Comparison of ENCODE assay signal across 20 cellular contexts in the genomic region with DNA sequence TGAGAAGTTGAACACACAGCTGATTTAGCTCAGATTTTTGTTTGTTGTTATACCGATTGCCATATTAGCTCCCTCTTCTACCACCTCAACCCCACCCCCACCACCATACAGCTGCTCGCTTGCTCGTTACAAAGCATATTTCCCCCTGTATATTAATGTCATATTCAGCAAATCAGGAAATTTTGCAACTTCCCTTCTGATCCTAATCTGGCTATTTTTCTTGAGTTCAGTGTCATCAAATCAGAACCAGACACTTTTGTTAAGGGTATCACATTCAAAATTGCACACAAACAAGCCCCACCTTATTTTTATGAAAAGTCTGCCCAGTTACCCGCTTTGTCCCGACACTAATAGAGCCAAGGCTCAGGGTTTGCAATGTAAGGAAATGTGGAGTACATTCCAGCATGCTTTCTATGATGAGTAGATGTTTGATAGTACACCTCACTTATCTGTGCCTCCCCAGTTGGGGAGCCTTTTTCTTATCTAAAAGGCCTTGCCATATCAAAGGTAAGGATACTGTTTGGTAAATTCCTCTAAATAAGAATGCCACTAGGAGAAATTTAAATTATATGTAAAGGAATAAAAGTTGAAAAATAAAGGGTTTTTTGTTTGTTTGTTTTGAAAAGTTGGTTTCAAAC.
DNase-seq lines count a peak whose midpoint lies in the region; ATAC-seq, FAIRE-seq and TF ChIP-seq lines count a peak whose summit lies in the region.
"Had no signal": no experiment of that assay in that cellular context is flagged by ENCODE, and none has a peak within 500 bp of the region (broad histone marks: within the 10 kb centered on the region; RNA-seq: fewer than 3 reads in every experiment).

No MANE protein-coding gene starts in this region.

- H3K36me3 Mint-ChIP-seq in activated naive CD8-positive, alpha-beta T cell treated with anti-CD3 and anti-CD28 coated beads for 36 hours, result no peaks in the 10 kb centered on the region

- no peaks in the 10 kb centered on the region for H3K4me1 Mint-ChIP-seq in activated naive CD8-positive, alpha-beta T cell treated with anti-CD3 and anti-CD28 coated beads for 36 hours
- H3K4me1 Mint-ChIP-seq: activated CD4-positive, alpha-beta T cell treated with anti-CD3 and anti-CD28 coated beads, Interleukin-2, amount 10 ng/mL, durations not matched to agents 7 days and 5 days; B cell had no signal

- intact Hi-C loops in psoas muscle (cut with DNase I) (no loop called here), kidney (cut with DNase I) (no loop called here)

- H3K9ac ChIP-seq in BLaER1 treated with 17β-estradiol and CSF1 and Interleukin-3, amounts not matched to agents 10 nM and 100 nM, result peak overlapping the region in 9 of 11 experiments; percentile 52 to 83 (median 72); a peak in 17 of 22 replicates
- no peak overlapping the region for H3K9ac ChIP-seq in kidney (ENCODE audit: low read length in 2 of 2)

- H3K27ac ChIP-seq in BLaER1 treated with 17β-estradiol and CSF1 and Interleukin-3, amounts not matched to agents 10 nM and 100 nM, result peak overlapping the region; percentile 19 to 98 (median 87); a peak in 21 of 22 replicates
- H3K27ac ChIP-seq in epithelial cell of prostate, result peak overlapping the region; percentile 43
- H3K27ac ChIP-seq in psoas muscle, result peak overlapping the region; percentile 12
- peak overlapping the region in 1 of 2 donors; percentile 8 for H3K27ac ChIP-seq in kidney (ENCODE audit: low read depth in 2 of 2, low read length in 2 of 2)
- H3K27ac ChIP-seq: body of pancreas, neutrophil, thoracic aorta had no signal

- DNase-seq in NCI-H226 (peak; percentile 67), epithelial cell of prostate (ENCODE audit: low read depth, low spot score) (no peak), psoas muscle (no peak), NCI-H69 (lab: John Stamatoyannopoulos, UW) (no peak), kidney (no peak)
- no peak for DNase-seq in activated naive CD8-positive, alpha-beta T cell treated with anti-CD3 and anti-CD28 coated beads for 36 hours
- DNase-seq: activated CD4-positive, alpha-beta T cell treated with anti-CD3 and anti-CD28 coated beads, Interleukin-2, amount 10 ng/mL, durations not matched to agents 7 days and 5 days; activated naive CD4-positive, alpha-beta T cell treated with Interleukin-2 at 50 U/mL for 16 hours; body of pancreas; NCI-H1048; NCI-H2081 treated with DMSO at 0.1 percent for 48 hours; small intestine had no signal

- H3K9me3 Mint-ChIP-seq in activated naive CD8-positive, alpha-beta T cell treated with anti-CD3 and anti-CD28 coated beads for 36 hours, result peaks cover 2% of the 10 kb centered on the region
- H3K9me3 Mint-ChIP-seq: activated CD4-positive, alpha-beta T cell treated with anti-CD3 and anti-CD28 coated beads, Interleukin-2, amount 10 ng/mL, durations not matched to agents 7 days and 5 days had no signal

- no peak overlapping the region for H3K27ac Mint-ChIP-seq in activated naive CD8-positive, alpha-beta T cell treated with anti-CD3 and anti-CD28 coated beads for 36 hours
- H3K27ac Mint-ChIP-seq: activated CD4-positive, alpha-beta T cell treated with anti-CD3 and anti-CD28 coated beads, Interleukin-2, amount 10 ng/mL, durations not matched to agents 7 days and 5 days; B cell had no signal

- FAIRE-seq in kidney (lab: Jason Lieb, UNC), result no peak
- FAIRE-seq: G401.6, GM12878 had no signal

- ATAC-seq in psoas muscle (no peak), GM18870 (IDR thresholded peaks at IDR 0.05; ENCODE audit: unreplicated experiment) (no peak)
- ATAC-seq: body of pancreas had no signal

- H3K27me3 ChIP-seq in BLaER1 treated with 17β-estradiol and CSF1 and Interleukin-3, amounts not matched to agents 10 nM and 100 nM, result no peaks in the 10 kb centered on the region
- H3K27me3 ChIP-seq in psoas muscle (ENCODE audit: insufficient read depth in 3 of 3, low read length in 2 of 3), result no peaks in the 10 kb centered on the region
- H3K27me3 ChIP-seq: body of pancreas had no signal

- peak overlapping the region in 4 of 10 experiments; percentile 8 to 20 (median 14); a peak in 3 of 20 replicates for H3K4me3 ChIP-seq in BLaER1 treated with 17β-estradiol and CSF1 and Interleukin-3, amounts not matched to agents 10 nM and 100 nM
- H3K4me3 ChIP-seq in psoas muscle (no peak overlapping the region), kidney (ENCODE audit: low read length in 2 of 2) (no peak overlapping the region)
- H3K4me3 ChIP-seq: body of pancreas, GM12878, thoracic aorta had no signal

- TF ChIP-seq CTCF in psoas muscle (IDR thresholded peaks at IDR 0.05) (no peak), kidney (IDR thresholded peaks at IDR 0.05; ENCODE audit: borderline replicate concordance, extremely low read depth, insufficient read depth) (no peak)

- peaks cover 14% of the 10 kb centered on the region for H3K27me3 Mint-ChIP-seq in activated naive CD8-positive, alpha-beta T cell treated with anti-CD3 and anti-CD28 coated beads for 36 hours

- peaks cover 0 to 39% (median 6%) of the 10 kb centered on the region in 11 experiments; a peak in 12 of 22 replicates for H3K9me3 ChIP-seq in BLaER1 treated with 17β-estradiol and CSF1 and Interleukin-3, amounts not matched to agents 10 nM and 100 nM (replicated peaks in 1 of 11)
- no peaks in the 10 kb centered on the region for H3K9me3 ChIP-seq in psoas muscle
- H3K9me3 ChIP-seq in kidney (ENCODE audit: control insufficient read depth in 1 of 2, low read length in 2 of 2), result no peaks in the 10 kb centered on the region
- H3K9me3 ChIP-seq: body of pancreas, neutrophil, thoracic aorta had no signal

- no peak overlapping the region for H3K4me3 Mint-ChIP-seq in activated naive CD8-positive, alpha-beta T cell treated with anti-CD3 and anti-CD28 coated beads for 36 hours
- H3K4me3 Mint-ChIP-seq: activated CD4-positive, alpha-beta T cell treated with anti-CD3 and anti-CD28 coated beads, Interleukin-2, amount 10 ng/mL, durations not matched to agents 7 days and 5 days; B cell; mesothelial cell of epicardium had no signal

- 64 to 70% (median 69%) methylated on average over 5 of the region's 5 CpGs for WGBS in psoas muscle, 3 donors

- peak overlapping the region; percentile 7 to 83 (median 71); a peak in 21 of 22 replicates for H3K4me2 ChIP-seq in BLaER1 treated with 17β-estradiol and CSF1 and Interleukin-3, amounts not matched to agents 10 nM and 100 nM

- no peaks in the 10 kb centered on the region for H4K20me1 ChIP-seq in BLaER1 treated with 17β-estradiol and CSF1 and Interleukin-3, amounts not matched to agents 10 nM and 100 nM

- H3K4me1 ChIP-seq in BLaER1 treated with 17β-estradiol and CSF1 and Interleukin-3, amounts not matched to agents 10 nM and 100 nM, result peaks cover 6 to 89% (median 72%) of the 10 kb centered on the region in 10 experiments
- H3K4me1 ChIP-seq in psoas muscle, result peaks cover 31% of the 10 kb centered on the region
- peaks cover 3 to 11% of the 10 kb centered on the region in 2 donors for H3K4me1 ChIP-seq in kidney (ENCODE audit: control insufficient read depth in 1 of 2, insufficient read depth in 1 of 2, low read depth in 1 of 2, low read length in 2 of 2)
- H3K4me1 ChIP-seq: body of pancreas had no signal

- no peaks in the 10 kb centered on the region for H3K36me3 ChIP-seq in BLaER1 treated with 17β-estradiol and CSF1 and Interleukin-3, amounts not matched to agents 10 nM and 100 nM
- no peaks in the 10 kb centered on the region for H3K36me3 ChIP-seq in psoas muscle (ENCODE audit: insufficient read depth in 1 of 2, low read depth in 1 of 2)
- H3K36me3 ChIP-seq in kidney (ENCODE audit: control insufficient read depth in 1 of 2, insufficient read depth in 2 of 2, low read length in 2 of 2), result no peaks in the 10 kb centered on the region
- H3K36me3 ChIP-seq: neutrophil, thoracic aorta had no signal

Comparison
In these comparisons a context has a peak if more than half of its experiments do, and no peak if none do; other contexts are left out.
1. H3K9ac ChIP-seq: peak in BLaER1 treated with 17β-estradiol and CSF1 and Interleukin-3, amounts not matched to agents 10 nM and 100 nM (9 of 11); none in kidney (0 of 2).